8 cellular contexts compared by ENCODE assay signal in genomic region chr15:29820802-29821160, GRCh38. TPM values are rescaled to one million over a fixed set of nuclear protein-coding genes. Genes with fewer than 3 reads are reported as not detected.
DNase-seq lines count a peak whose midpoint lies in the region; ATAC-seq and TF ChIP-seq lines count a peak whose summit lies in the region.

No MANE protein-coding gene starts in this region.

- no peak for DNase-seq in adrenal gland
- no peak for DNase-seq in iPS DF 6.9 (ENCODE audit: low read depth, low spot score)
- DNase-seq in retina: peak; percentile 14
- no peak for DNase-seq in stimulated activated effector memory CD8-positive, alpha-beta T cell treated with anti-CD3 and anti-CD28 coated beads, Interleukin-12 subunit alpha, Interleukin-12 subunit beta, amount 100 ng/mL, for 72 hours (ENCODE audit: low spot score in 2 of 2)
- DNase-seq in NCI-H146 (lab: John Stamatoyannopoulos, UW): no peak

- peaks cover 3% of the 10 kb centered on the region for H3K9me3 Mint-ChIP-seq in stimulated activated effector memory CD8-positive, alpha-beta T cell treated with anti-CD3 and anti-CD28 coated beads, Interleukin-12 subunit alpha, Interleukin-12 subunit beta, amount 100 ng/mL, for 72 hours

- H3K36me3 ChIP-seq in adrenal gland (replicated peaks in 1 of 2): no peaks in the 10 kb centered on the region
- no peaks in the 10 kb centered on the region for H3K36me3 ChIP-seq in iPS DF 6.9 (ENCODE audit: control insufficient read depth, insufficient read depth, low read length)

- WGBS in adrenal gland, 4 donors: 14 to 19% (median 18%) methylated on average over 4 of the region's 4 CpGs
- WGBS in iPS DF 6.9 (ENCODE audit: insufficient coverage, insufficient read length): no CpG with 5 or more reads among the region's 4 CpGs

- TF ChIP-seq POLR2A in adrenal gland (IDR thresholded peaks at IDR 0.05): no peak

- peak overlapping the region in 4 of 5 donors; percentile 84 to 99 (median 96) for H3K27ac ChIP-seq in adrenal gland
- H3K27ac ChIP-seq in iPS DF 6.9 (ENCODE audit: low read length): no peak overlapping the region

- ATAC-seq in HG03457 (IDR thresholded peaks at IDR 0.05; ENCODE audit: unreplicated experiment) (no peak), GM19351 (IDR thresholded peaks at IDR 0.05; ENCODE audit: unreplicated experiment) (no peak)
- no peak for ATAC-seq in stimulated activated effector memory CD8-positive, alpha-beta T cell treated with anti-CD3 and anti-CD28 coated beads, Interleukin-12 subunit alpha, Interleukin-12 subunit beta, amount 100 ng/mL, for 72 hours

- no peaks in the 10 kb centered on the region for H3K36me3 Mint-ChIP-seq in stimulated activated effector memory CD8-positive, alpha-beta T cell treated with anti-CD3 and anti-CD28 coated beads, Interleukin-12 subunit alpha, Interleukin-12 subunit beta, amount 100 ng/mL, for 72 hours

- intact Hi-C loops in adrenal gland (cut with DNase I): loop anchor here in 1 of 2 donors (10.0 kb wide), 2 partner anchors 54 to 76 kb away; no protein-coding TSS in a partner anchor

- H3K27me3 ChIP-seq in adrenal gland (no peaks in the 10 kb centered on the region), iPS DF 6.9 (ENCODE audit: control insufficient read depth, insufficient read depth, low read length) (no peaks in the 10 kb centered on the region)

- no peaks in the 10 kb centered on the region for H3K4me1 Mint-ChIP-seq in stimulated activated effector memory CD8-positive, alpha-beta T cell treated with anti-CD3 and anti-CD28 coated beads, Interleukin-12 subunit alpha, Interleukin-12 subunit beta, amount 100 ng/mL, for 72 hours

- H3K4me3 ChIP-seq in GM08714 (ENCODE audit: low read length) (peak overlapping the region; percentile 15; the same call in 1 of the 2 replicates), adrenal gland (peak overlapping the region in 2 of 4 donors; percentile 29 to 90), iPS DF 6.9 (ENCODE audit: low read length) (peak overlapping the region; percentile 27; the same call in 1 of the 2 replicates)

- no peak overlapping the region for H3K27ac Mint-ChIP-seq in stimulated activated effector memory CD8-positive, alpha-beta T cell treated with anti-CD3 and anti-CD28 coated beads, Interleukin-12 subunit alpha, Interleukin-12 subunit beta, amount 100 ng/mL, for 72 hours

- no peaks in the 10 kb centered on the region for H3K9me3 ChIP-seq in adrenal gland (replicated peaks in 1 of 3)
- no peaks in the 10 kb centered on the region for H3K9me3 ChIP-seq in iPS DF 6.9 (ENCODE audit: control insufficient read depth, insufficient read depth, low read length)

- TF ChIP-seq CTCF in adrenal gland (IDR thresholded peaks at IDR 0.05): no peak

- H3K4me1 ChIP-seq in adrenal gland (replicated peaks in 1 of 2): peaks cover 5 to 27% of the 10 kb centered on the region in 2 donors
- no peaks in the 10 kb centered on the region for H3K4me1 ChIP-seq in iPS DF 6.9 (ENCODE audit: control insufficient read depth, insufficient read depth, low read length)

- no peak overlapping the region for H3K4me3 Mint-ChIP-seq in stimulated activated effector memory CD8-positive, alpha-beta T cell treated with anti-CD3 and anti-CD28 coated beads, Interleukin-12 subunit alpha, Interleukin-12 subunit beta, amount 100 ng/mL, for 72 hours

RNA-seq across cellular contexts. Expression of gene TJP1, which starts 1.5 kb away (rescaled TPM):
- 10 to 100 TPM; 37.9 to 68.3 (median 53.9) TPM for total RNA-seq in adrenal gland
- polyA plus RNA-seq in adrenal gland: 10 to 100 TPM; 15.0 to 37.0 (median 17.5) TPM
